Comparison of ENCODE assay signal across 8 cellular contexts in genomic region chr4:177554966-177555574, GRCh38.
DNase-seq lines count a peak whose midpoint lies in the region; ATAC-seq and TF ChIP-seq lines count a peak whose summit lies in the region.

No MANE protein-coding gene starts in this region.

- H3K4me3 Mint-ChIP-seq in nephron, result no peak overlapping the region

- no peaks in the 10 kb centered on the region for H3K4me1 Mint-ChIP-seq in nephron

- ATAC-seq in GM21360 (IDR thresholded peaks at IDR 0.05; ENCODE audit: unreplicated experiment), result no peak
- ATAC-seq in HG03175 (IDR thresholded peaks at IDR 0.05; ENCODE audit: unreplicated experiment), result no peak

- no peaks in the 10 kb centered on the region for H3K36me3 Mint-ChIP-seq in nephron (ENCODE audit: low read depth)

- H3K27me3 Mint-ChIP-seq in nephron (ENCODE audit: low read depth), result peaks cover 3% of the 10 kb centered on the region

- no peaks in the 10 kb centered on the region for H3K9me3 Mint-ChIP-seq in nephron

- H3K4me3 ChIP-seq in LNCaP clone FGC (ENCODE audit: low read depth, low read length) (no peak overlapping the region), cardiac fibroblast (replicated peaks in 1 of 2; ENCODE audit: low read depth in 2 of 2, low read length in 2 of 2) (no peak overlapping the region)

- TF ChIP-seq CTCF in GM12874 (IDR thresholded peaks at IDR 0.05; ENCODE audit: insufficient read depth, low read depth, low read length), result peak; percentile 47
- peak; percentile 70 for TF ChIP-seq CTCF in LNCaP clone FGC (IDR thresholded peaks at IDR 0.05; ENCODE audit: control insufficient read depth, extremely low read depth, insufficient read depth)
- peak; percentile 50 for TF ChIP-seq CTCF in cardiac fibroblast (IDR thresholded peaks at IDR 0.05; ENCODE audit: low read depth, low read length)
- TF ChIP-seq CTCF in nephron (IDR thresholded peaks at IDR 0.05; ENCODE audit: unreplicated experiment in 3 of 3), result peak; percentile 53 to 79 (median 54)

- DNase-seq in AG20443 (ENCODE audit: low spot score) (peak; percentile 40), LNCaP clone FGC (ENCODE audit: low read depth) (no peak), cardiac fibroblast (ENCODE audit: low read depth in 2 of 2) (peak; percentile 50 to 53), cortex of kidney (lab: John Stamatoyannopoulos, UW) (no peak)

- H3K27ac Mint-ChIP-seq in nephron, result no peak overlapping the region

Comparison
In these comparisons a context has a peak if more than half of its experiments do, and no peak if none do; other contexts are left out.
1. DNase-seq: peak in AG20443 (single experiment) and cardiac fibroblast (2 of 2); none in LNCaP clone FGC (single experiment) and cortex of kidney (single experiment).
2. Peak in every context shown above with its lines, with median percentiles within 50 percentile points of each other: CTCF ChIP-seq.